In the genomic region with DNA sequence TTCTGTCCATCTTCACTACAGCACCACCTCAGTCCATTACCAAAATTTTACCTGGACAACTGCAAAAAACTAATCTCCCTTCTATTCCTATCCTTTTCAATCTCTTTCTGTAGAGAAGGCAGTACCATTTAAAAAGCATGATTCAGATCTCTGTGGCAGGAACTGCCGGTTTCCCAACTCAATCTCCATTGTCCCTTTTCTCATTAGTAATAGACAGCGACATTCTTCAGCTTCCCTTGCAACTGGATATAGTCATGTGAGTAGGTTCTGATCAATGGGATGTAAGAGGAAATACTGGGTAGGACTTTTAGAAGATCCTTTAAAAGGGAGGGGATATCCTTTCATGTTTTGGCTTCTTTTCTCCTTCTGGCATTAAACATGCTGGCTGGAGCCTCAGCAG, we compare ENCODE assay signal across 22 cellular contexts.
"Had no signal": no experiment of that assay in that cellular context is flagged by ENCODE, and none has a peak within 500 bp of the region (broad histone marks: within the 10 kb centered on the region; RNA-seq: fewer than 3 reads in every experiment).

No MANE protein-coding gene starts in this region.

- H3K9me3 ChIP-seq: esophagus muscularis mucosa, lower lobe of right lung, neutrophil, pancreas, right lobe of liver, suprapubic skin, transverse colon, vagina had no signal

- H3K36me3 ChIP-seq: esophagus muscularis mucosa, lower lobe of right lung, neutrophil, pancreas, right lobe of liver, suprapubic skin, transverse colon, vagina had no signal

- H3K27ac ChIP-seq: dorsolateral prefrontal cortex, epithelial cell of prostate, esophagus muscularis mucosa, lower lobe of right lung, neutrophil, pancreas, right lobe of liver, suprapubic skin, transverse colon, vagina had no signal

- ATAC-seq: left ventricle myocardium superior; lower lobe of right lung; natural killer cell; pancreas; right lobe of liver; stimulated activated naive B cell treated with anti-CD40 and anti-IgM and Interleukin-4, amounts not matched to agents 10 μg/mL and 1 μg/mL and 100 μg/mL, for 72 hours; stimulated activated naive CD8-positive, alpha-beta T cell treated with anti-CD3 and anti-CD28 coated beads, Interleukin-15, amount 100 ng/mL, for 72 hours had no signal

- H3K4me3 ChIP-seq: dorsolateral prefrontal cortex, esophagus muscularis mucosa, lower lobe of right lung, pancreas, right lobe of liver, suprapubic skin, transverse colon, vagina had no signal

- H3K27me3 ChIP-seq: esophagus muscularis mucosa, neutrophil, pancreas, right lobe of liver, suprapubic skin, transverse colon, vagina had no signal

- DNase-seq: cortex of kidney; dorsolateral prefrontal cortex; effector CD4-positive, alpha-beta T cell; head of caudate nucleus; left ventricle myocardium superior; lower lobe of right lung; natural killer cell; pancreas; right lobe of liver; small intestine; stimulated activated CD4-positive, alpha-beta T cell treated with anti-CD3 and anti-CD28 coated beads, Interleukin-15, amount 100 ng/mL, for 24 hours; stimulated activated CD4-positive, alpha-beta T cell treated with anti-CD3 and anti-CD28 coated beads, Interleukin-2, amount 100 ng/mL, for 48 hours; stimulated activated naive B cell treated with anti-CD40 and anti-IgM and Interleukin-4, amounts not matched to agents 10 μg/mL and 1 μg/mL and 100 μg/mL, for 72 hours; stimulated activated naive CD8-positive, alpha-beta T cell treated with anti-CD3 and anti-CD28 coated beads, Interleukin-15, amount 100 ng/mL, for 72 hours; transverse colon had no signal

- FAIRE-seq: frontal cortex, keratinocyte, pancreas, small intestine had no signal

- H3K4me1 ChIP-seq: esophagus muscularis mucosa, lower lobe of right lung, pancreas, right lobe of liver, suprapubic skin, transverse colon, vagina had no signal
